Comparison of ENCODE assay signal across 31 cellular contexts in the genomic region with DNA sequence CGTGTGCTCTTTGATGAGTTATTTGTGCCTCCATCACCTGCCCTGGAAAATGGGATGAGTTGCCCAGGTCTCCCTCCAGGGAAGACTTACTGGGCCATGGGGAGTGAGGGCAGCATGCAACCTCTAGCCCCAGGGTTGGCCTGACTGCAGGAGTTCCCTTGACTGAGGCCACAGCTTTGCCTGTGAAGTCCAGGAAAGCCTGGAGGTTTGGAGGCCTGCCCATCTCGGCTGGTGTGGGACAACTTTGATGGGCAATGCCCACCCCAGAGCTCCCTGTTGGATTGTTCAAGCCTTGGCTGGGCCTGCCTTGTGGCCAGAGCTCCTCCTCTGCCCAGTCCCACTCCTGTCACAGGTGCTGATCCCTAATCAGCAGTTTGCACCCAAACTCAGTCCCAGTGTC.
"Had no signal": no experiment of that assay in that cellular context is flagged by ENCODE, and none has a peak within 500 bp of the region (broad histone marks: within the 10 kb centered on the region; RNA-seq: fewer than 3 reads in every experiment).

No MANE protein-coding gene starts in this region.

- H3K9ac ChIP-seq: neural progenitor cell had no signal

- H3K4me3 Mint-ChIP-seq: immature natural killer cell; naive B cell; natural killer cell; nephron progenitor cell; neural progenitor cell; stimulated activated memory B cell treated with anti-CD40 and anti-IgM and Interleukin-4, amounts not matched to agents 10 μg/mL and 1 μg/mL and 100 μg/mL, for 72 hours; stimulated activated naive CD8-positive, alpha-beta T cell treated with anti-CD3 and anti-CD28 coated beads, Interleukin-15, amount 100 ng/mL, for 72 hours had no signal

- ATAC-seq: heart left ventricle; left colon; left lung; natural killer cell; right cardiac atrium; sciatic nerve; stimulated activated memory B cell treated with anti-CD40 and anti-IgM and Interleukin-4, amounts not matched to agents 10 μg/mL and 1 μg/mL and 100 μg/mL, for 72 hours; stimulated activated naive CD8-positive, alpha-beta T cell treated with anti-CD3 and anti-CD28 coated beads, Interleukin-15, amount 100 ng/mL, for 72 hours had no signal

- H3K36me3 Mint-ChIP-seq: immature natural killer cell; naive B cell; natural killer cell; neural progenitor cell; stimulated activated memory B cell treated with anti-CD40 and anti-IgM and Interleukin-4, amounts not matched to agents 10 μg/mL and 1 μg/mL and 100 μg/mL, for 72 hours had no signal

- H3K27ac Mint-ChIP-seq: immature natural killer cell; naive B cell; natural killer cell; nephron progenitor cell; neural progenitor cell; stimulated activated memory B cell treated with anti-CD40 and anti-IgM and Interleukin-4, amounts not matched to agents 10 μg/mL and 1 μg/mL and 100 μg/mL, for 72 hours; stimulated activated naive CD8-positive, alpha-beta T cell treated with anti-CD3 and anti-CD28 coated beads, Interleukin-15, amount 100 ng/mL, for 72 hours had no signal

- H3K4me2 ChIP-seq: neural progenitor cell had no signal

- H2AFZ ChIP-seq: neural progenitor cell had no signal

- H3K27ac ChIP-seq: heart left ventricle, left lung, lower lobe of right lung, neural progenitor cell, neutrophil, ovary, prostate gland, tibial nerve, upper lobe of left lung had no signal

- H3K27me3 ChIP-seq: neural progenitor cell, neutrophil, ovary, tibial nerve, upper lobe of left lung had no signal

- H3K9me3 Mint-ChIP-seq: immature natural killer cell; natural killer cell; nephron progenitor cell; neural progenitor cell; stimulated activated memory B cell treated with anti-CD40 and anti-IgM and Interleukin-4, amounts not matched to agents 10 μg/mL and 1 μg/mL and 100 μg/mL, for 72 hours; stimulated activated naive CD8-positive, alpha-beta T cell treated with anti-CD3 and anti-CD28 coated beads, Interleukin-15, amount 100 ng/mL, for 72 hours had no signal

- H3K4me1 Mint-ChIP-seq: immature natural killer cell; naive B cell; natural killer cell; nephron progenitor cell; stimulated activated memory B cell treated with anti-CD40 and anti-IgM and Interleukin-4, amounts not matched to agents 10 μg/mL and 1 μg/mL and 100 μg/mL, for 72 hours; stimulated activated naive CD8-positive, alpha-beta T cell treated with anti-CD3 and anti-CD28 coated beads, Interleukin-15, amount 100 ng/mL, for 72 hours had no signal

- DNase-seq: heart left ventricle; hypothalamus; immature natural killer cell; kidney; left colon; left lung; lower lobe of right lung; mesendoderm; midbrain; naive B cell; natural killer cell; nephron progenitor cell; occipital lobe; ovary; retina; right cardiac atrium; small intestine; stimulated activated CD4-positive, alpha-beta T cell treated with anti-CD3 and anti-CD28 coated beads, Interleukin-1b, Interleukin-23, amount 100 ng/mL, for 48 hours; stimulated activated CD4-positive, alpha-beta T cell treated with anti-CD3 and anti-CD28 coated beads, Interleukin-2, amount 100 ng/mL, for 48 hours; stimulated activated CD4-positive, alpha-beta T cell treated with anti-CD3 and anti-CD28 coated beads, Interleukin-4, amount 100 ng/mL, for 4 hours; stimulated activated CD8-positive, alpha-beta memory T cell treated with anti-CD3 and anti-CD28 coated beads, Interleukin-4, amount 100 ng/mL, for 48 hours; stimulated activated naive CD4-positive, alpha-beta T cell treated with Interleukin-2 at 50 U/mL for 16 hours; stimulated activated naive CD8-positive, alpha-beta T cell treated with anti-CD3 and anti-CD28 coated beads, Interleukin-15, amount 100 ng/mL, for 72 hours; substantia nigra; upper lobe of left lung had no signal

- H3K36me3 ChIP-seq: heart left ventricle, left lung, lower lobe of right lung, neural progenitor cell, neutrophil, ovary, prostate gland, tibial nerve, upper lobe of left lung had no signal

- H3K9me3 ChIP-seq: lower lobe of right lung, neutrophil, ovary, prostate gland had no signal

- H3K4me1 ChIP-seq: heart left ventricle, left lung, lower lobe of right lung, neural progenitor cell, prostate gland, tibial nerve, upper lobe of left lung had no signal

- H3K4me3 ChIP-seq: heart left ventricle, left lung, lower lobe of right lung, neural progenitor cell, ovary, prostate gland, tibial nerve, upper lobe of left lung had no signal
